ENCODE assay signal across 11 cellular contexts in the genomic region with DNA sequence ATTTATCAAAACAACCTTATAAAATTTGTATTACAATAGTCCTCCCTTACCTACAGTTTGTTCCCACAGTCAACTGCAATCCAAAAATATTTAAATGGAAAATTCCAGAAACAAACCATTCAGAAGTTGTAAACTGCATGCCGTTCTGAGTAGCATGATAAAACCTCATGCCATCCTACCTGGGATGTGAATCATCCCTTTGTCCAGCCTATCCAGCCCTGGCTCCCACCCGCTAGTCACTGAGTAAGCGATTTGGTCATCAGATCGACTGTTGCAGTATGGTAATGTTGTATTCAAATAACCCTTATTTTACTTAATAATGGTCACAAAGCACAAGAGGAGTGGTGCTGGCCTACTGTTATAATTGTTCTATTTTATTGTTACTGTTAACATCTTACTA.
DNase-seq lines count a peak whose midpoint lies in the region; TF ChIP-seq lines count a peak whose summit lies in the region.
"Had no signal": no experiment of that assay in that cellular context is flagged by ENCODE, and none has a peak within 500 bp of the region (broad histone marks: within the 10 kb centered on the region; RNA-seq: fewer than 3 reads in every experiment).

No MANE protein-coding gene starts in this region.

- H3K4me2 ChIP-seq in hepatocyte: peak overlapping the region; percentile 72

- peak overlapping the region; percentile 53; the same call in 1 of the 2 replicates for H3K4me3 ChIP-seq in HUES48 (ENCODE audit: low read depth, low read length)
- no peak overlapping the region for H3K4me3 ChIP-seq in hepatocyte
- no peak overlapping the region for H3K4me3 ChIP-seq in thyroid gland (replicated peaks in 1 of 3)
- H3K4me3 ChIP-seq in prostate gland: no peak overlapping the region
- H3K4me3 ChIP-seq: ovary had no signal

- TF ChIP-seq POLR2A in thyroid gland (IDR thresholded peaks at IDR 0.05) (no peak), prostate gland (IDR thresholded peaks at IDR 0.05) (no peak)

- H3K9me3 ChIP-seq in HUES48 (ENCODE audit: control insufficient read depth, insufficient read depth, low read length): no peaks in the 10 kb centered on the region
- H3K9me3 ChIP-seq in hepatocyte (ENCODE audit: low read depth): no peaks in the 10 kb centered on the region
- no peaks in the 10 kb centered on the region for H3K9me3 ChIP-seq in thyroid gland
- H3K9me3 ChIP-seq in prostate gland: no peaks in the 10 kb centered on the region
- H3K9me3 ChIP-seq: ovary had no signal

- no peaks in the 10 kb centered on the region for H3K36me3 ChIP-seq in HUES48 (ENCODE audit: control insufficient read depth, insufficient read depth, low read length)
- no peaks in the 10 kb centered on the region for H3K36me3 ChIP-seq in hepatocyte (replicated peaks; ENCODE audit: insufficient read depth, low read depth)
- H3K36me3 ChIP-seq in thyroid gland: no peaks in the 10 kb centered on the region
- H3K36me3 ChIP-seq in prostate gland: no peaks in the 10 kb centered on the region
- H3K36me3 ChIP-seq: ovary had no signal

- H3K27ac ChIP-seq in HUES48 (ENCODE audit: low read depth, low read length): peak overlapping the region; percentile 90
- H3K27ac ChIP-seq in hepatocyte: peak overlapping the region; percentile 88
- H3K27ac ChIP-seq in thyroid gland: peak overlapping the region; percentile 61 to 93 (median 68)
- H3K27ac ChIP-seq in prostate gland: no peak overlapping the region
- H3K27ac ChIP-seq: ovary, VCaP had no signal

- H3K79me2 ChIP-seq in hepatocyte: peaks cover 24% of the 10 kb centered on the region

- H4K20me1 ChIP-seq in hepatocyte (ENCODE audit: insufficient read depth, poor library complexity, severe bottlenecking): no peaks in the 10 kb centered on the region

- no peak for TF ChIP-seq CTCF in hepatocyte (IDR thresholded peaks at IDR 0.05; ENCODE audit: poor library complexity)
- TF ChIP-seq CTCF in thyroid gland (IDR thresholded peaks at IDR 0.05): no peak
- no peak for TF ChIP-seq CTCF in prostate gland (IDR thresholded peaks at IDR 0.05)

- intact Hi-C loops in thyroid gland (cut with DNase I) (no loop called here), prostate gland (cut with DNase I) (no loop called here)

- H3K27me3 ChIP-seq in HUES48 (ENCODE audit: control insufficient read depth, insufficient read depth, low read length) (no peaks in the 10 kb centered on the region), hepatocyte (no peaks in the 10 kb centered on the region), thyroid gland (no peaks in the 10 kb centered on the region), prostate gland (replicated peaks; ENCODE audit: insufficient read depth) (no peaks in the 10 kb centered on the region)
- H3K27me3 ChIP-seq: ovary had no signal

- peaks cover 34% of the 10 kb centered on the region for H3K4me1 ChIP-seq in HUES48 (ENCODE audit: control insufficient read depth, insufficient read depth, low read length)
- H3K4me1 ChIP-seq in hepatocyte (ENCODE audit: insufficient read depth): peaks cover 5% of the 10 kb centered on the region
- peaks cover 29 to 34% of the 10 kb centered on the region in 2 donors for H3K4me1 ChIP-seq in thyroid gland
- H3K4me1 ChIP-seq in prostate gland (replicated peaks): peaks cover 21% of the 10 kb centered on the region

- peak; percentile 81 for DNase-seq in SW480 (ENCODE audit: low spot score)
- peak; percentile 44 for DNase-seq in hepatocyte (ENCODE audit: low spot score)
- DNase-seq in thyroid gland: no peak
- no peak for DNase-seq in activated gamma-delta T cell treated with Interleukin-2 at 50 U/mL for 16 hours
- no peak for DNase-seq in retina
- DNase-seq in prostate gland (ENCODE audit: low spot score): no peak
- DNase-seq: activated T-cell treated with anti-CD3 and anti-CD28 coated beads for 4 hours, ovary, RPMI8226 had no signal

- peak overlapping the region; percentile 34 for H3K9ac ChIP-seq in HUES48 (ENCODE audit: low read depth, low read length)

- no peaks in the 10 kb centered on the region for H3K9me2 ChIP-seq in hepatocyte (replicated peaks; ENCODE audit: insufficient read depth)

- WGBS in hepatocyte (ENCODE audit: low lambda C conversion rate, missing lambda C conversion rate): 82% methylated on average over 4 of the region's 4 CpGs
- WGBS in thyroid gland, 2 donors: 84 to 90% methylated on average over 4 of the region's 4 CpGs
- WGBS in prostate gland: 82% methylated on average over 4 of the region's 4 CpGs

- no peak overlapping the region for H2AFZ ChIP-seq in hepatocyte

Comparison
In these comparisons a context has a peak if more than half of its experiments do, and no peak if none do; other contexts are left out.
1. H3K27ac ChIP-seq: peak in HUES48 (single experiment), hepatocyte (single experiment) and thyroid gland (3 of 3); none in prostate gland (0 of 2).
2. DNase-seq: peak in SW480 (single experiment) and hepatocyte (single experiment); none in thyroid gland (0 of 2), activated gamma-delta T cell treated with Interleukin-2 at 50 U/mL for 16 hours (single experiment), retina (single experiment) and prostate gland (single experiment).